ENCODE assay signal across 10 cellular contexts in genomic region chr11:67022341-67022933, GRCh38. TPM values are rescaled to one million over a fixed set of nuclear protein-coding genes. Genes with fewer than 3 reads are reported as not detected.
A peak's percentile ranks its signal among the peaks of the same experiment; 100 is the strongest.
DNase-seq lines count a peak whose midpoint lies in the region; ATAC-seq and TF ChIP-seq lines count a peak whose summit lies in the region.
"Had no signal": no experiment of that assay in that cellular context is flagged by ENCODE, and none has a peak within 500 bp of the region (broad histone marks: within the 10 kb centered on the region; RNA-seq: fewer than 3 reads in every experiment).

No MANE protein-coding gene starts in this region.

- peak; percentile 29 for DNase-seq in G401 (ENCODE audit: low spot score)
- DNase-seq in PC-3 = peak; percentile 96
- peak; percentile 55 for DNase-seq in epithelial cell of proximal tubule (ENCODE audit: low read depth)
- DNase-seq in omental fat pad (ENCODE audit: low spot score) = peak; percentile 36
- no peak for DNase-seq in AML-193 (lab: John Stamatoyannopoulos, UW)

- 0 out of 2 replicates have a peak, but pooled peaks have one; percentile 7 for TF ChIP-seq CTCF in PC-3 (conservative IDR thresholded peaks at IDR 0.05; ENCODE audit: low read depth, low read length)
- no peak for TF ChIP-seq CTCF in epithelial cell of proximal tubule (conservative IDR thresholded peaks at IDR 0.05; ENCODE audit: low read depth, low read length)
- no peak for TF ChIP-seq CTCF in omental fat pad (IDR thresholded peaks at IDR 0.05)

- peak overlapping the region; percentile 68 for H3K4me3 ChIP-seq in PC-3 (ENCODE audit: low read length)
- peak overlapping the region; percentile 56 for H3K4me3 ChIP-seq in epithelial cell of proximal tubule (ENCODE audit: low read depth, low read length)

- H3K4me1 ChIP-seq in PC-3 (ENCODE audit: insufficient read depth, low read length) = peaks cover 31% of the 10 kb centered on the region

- CTCF ChIA-PET in PC-3 (lab: Charles Lee) = interaction anchor here (0.6 to 1.2 kb wide), 4 partner anchors 79 to 294 kb away, joined by 3 to 8 read pairs (median 6); no protein-coding TSS in a partner anchor

- BruUV-seq in PC-3 (replicated peaks; lab: Mats Ljungman, UMichigan) = no TSS peak

- in situ Hi-C loops in G401 (cut with HindIII; ENCODE audit: low sequenced_read_pairs) = no loop called here

- ATAC-seq in PC-3 (peak; percentile 45), omental fat pad (ENCODE audit: low FRiP score) (peak; percentile 77), GM21526 (IDR thresholded peaks at IDR 0.05; ENCODE audit: low FRiP score, unreplicated experiment) (no peak), GM21717 (IDR thresholded peaks at IDR 0.05; ENCODE audit: unreplicated experiment) (no peak), GM18873 (IDR thresholded peaks at IDR 0.05; ENCODE audit: low FRiP score, unreplicated experiment) (no peak)

- no peaks in the 10 kb centered on the region for H3K79me2 ChIP-seq in PC-3 (ENCODE audit: low read length)

- H3F3A ChIP-seq in PC-3 (ENCODE audit: low read length, unreplicated experiment) = no peaks in the 10 kb centered on the region

- peak overlapping the region; percentile 86 for H3K4me2 ChIP-seq in PC-3 (ENCODE audit: low read length)

- no peaks in the 10 kb centered on the region for H3K36me3 ChIP-seq in PC-3 (ENCODE audit: low read depth, low read length)

- H2AFZ ChIP-seq in PC-3 (ENCODE audit: low read length) = peak overlapping the region; percentile 76

- no peaks in the 10 kb centered on the region for H4K20me1 ChIP-seq in PC-3 (ENCODE audit: low read length)

- peak overlapping the region; percentile 25; the same call in 1 of the 2 replicates for H3K9ac ChIP-seq in PC-3 (ENCODE audit: low read length)

- POLR2A ChIA-PET in PC-3 (lab: Charles Lee; ENCODE audit: unreplicated experiment) = no interaction called here

- H3K27me3 ChIP-seq in PC-3 (ENCODE audit: low read length) = no peaks in the 10 kb centered on the region

- no peaks in the 10 kb centered on the region for H3K9me2 ChIP-seq in PC-3 (replicated peaks; ENCODE audit: low read length)

- no peak overlapping the region for H3K27ac ChIP-seq in PC-3 (ENCODE audit: low read length)
- H3K27ac ChIP-seq: HL-60 had no signal

- no peaks in the 10 kb centered on the region for H3K9me3 ChIP-seq in PC-3 (ENCODE audit: low read length)

- intact Hi-C loops in PC-3 (cut with micrococcal nuclease) = no loop called here

RNA-seq across cellular contexts. Expression of gene SYT12, which starts 0.5 kb away (rescaled TPM):
- 0.74 and 1.1 TPM in 2 replicates for total RNA-seq in G401 (2014; rRNA removed; shearing (Covaris generic))
- total RNA-seq in PC-3 (2014; rRNA removed) = 4.8 and 5.1 TPM in 2 replicates
- 0.43 and 0.58 TPM in 2 replicates for total RNA-seq in epithelial cell of proximal tubule
- total RNA-seq in omental fat pad = 1 to 10 TPM in 1 of 4 donors, under 1 TPM in 2, not detected in 1; 0.36 to 1.8 (median 0.37) TPM

RNA-seq across cellular contexts. Expression of gene RHOD, which starts 34.2 kb away (rescaled TPM):
- not detected in 2 replicates for total RNA-seq in G401 (2014; rRNA removed; shearing (Covaris generic))
- total RNA-seq in PC-3 (2014; rRNA removed) (99.9 and 121 TPM in 2 replicates), epithelial cell of proximal tubule (51.4 and 86.8 TPM in 2 replicates), omental fat pad (10 to 100 TPM in 3 of 4 donors, 1 to 10 TPM in 1; 6.9 to 29.9 (median 22.6) TPM)

RNA-seq across cellular contexts. Expression of gene C11orf86, which starts 47.3 kb away (rescaled TPM):
- not detected in 2 replicates for total RNA-seq in G401 (2014; rRNA removed; shearing (Covaris generic))
- total RNA-seq in PC-3 (2014; rRNA removed) (not detected in 2 replicates), epithelial cell of proximal tubule (not detected in 2 replicates), omental fat pad (not detected)
- total RNA-seq: glomerular endothelial cell had no signal

Comparison
In these comparisons a context has a peak if more than half of its experiments do, and no peak if none do; other contexts are left out.
1. DNase-seq: peak in G401 (single experiment), PC-3 (single experiment), epithelial cell of proximal tubule (single experiment) and omental fat pad (single experiment); none in AML-193 (0 of 2).
2. ATAC-seq: peak in PC-3 (single experiment) and omental fat pad (single experiment); none in GM21526 (single experiment), GM21717 (single experiment) and GM18873 (single experiment).